ENCODE assay signal across 8 cellular contexts in the genomic region with DNA sequence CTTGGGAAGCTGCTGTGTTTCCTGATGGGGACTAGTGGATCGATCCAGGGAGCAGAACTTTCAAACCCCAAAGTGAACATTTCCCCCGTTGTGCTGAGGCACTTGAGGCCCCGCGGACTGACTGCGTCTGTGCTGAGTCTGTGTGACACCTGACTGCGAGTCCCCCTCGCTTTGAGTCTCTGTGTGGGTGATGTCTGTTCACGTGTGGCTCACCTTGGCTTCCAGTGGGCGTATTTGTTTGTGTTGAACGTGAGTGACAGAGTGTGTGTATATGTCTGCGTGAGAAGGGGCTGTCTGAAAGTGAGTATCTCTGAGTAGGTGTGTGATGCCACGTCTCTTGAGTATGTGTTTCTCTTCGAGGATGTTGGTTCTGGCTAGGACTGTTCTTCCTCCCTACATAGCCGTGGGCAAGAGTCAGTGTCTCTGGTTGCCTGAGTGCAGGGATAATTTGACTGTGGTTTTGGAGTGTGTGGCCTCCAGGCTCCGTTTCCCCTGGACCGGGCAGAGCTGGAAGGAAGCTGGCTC. TPM values are rescaled to one million over a fixed set of nuclear protein-coding genes. Genes with fewer than 3 reads are reported as not detected.
A peak's percentile ranks its signal among the peaks of the same experiment; 100 is the strongest.
DNase-seq lines count a peak whose midpoint lies in the region; ATAC-seq and TF ChIP-seq lines count a peak whose summit lies in the region.

No MANE protein-coding gene starts in this region.

- H3K27me3 ChIP-seq in AG04450 (ENCODE audit: control insufficient read depth, insufficient read depth, low read length) (no peaks in the 10 kb centered on the region), GM23338 (ENCODE audit: insufficient read depth) (0 out of 2 replicates have a peak, but pooled peaks cover 3% of the 10 kb centered on the region), sigmoid colon (no peaks in the 10 kb centered on the region)

- H3K4me3 Mint-ChIP-seq in GM23338 = peak overlapping the region; percentile 86

- peaks cover 35% of the 10 kb centered on the region for H3F3A ChIP-seq in GM23338 (replicated peaks; ENCODE audit: low read depth)

- no peaks in the 10 kb centered on the region for H3K9me3 ChIP-seq in AG04450 (ENCODE audit: control insufficient read depth, insufficient read depth, low read length)
- H3K9me3 ChIP-seq in sigmoid colon = no peaks in the 10 kb centered on the region

- H3K4me3 ChIP-seq in AG04450 (ENCODE audit: low read depth, low read length) = peak overlapping the region; percentile 79
- peak overlapping the region; percentile 95 for H3K4me3 ChIP-seq in GM23338
- peak overlapping the region; percentile 65 for H3K4me3 ChIP-seq in WI38 (ENCODE audit: low read depth, low read length)
- peak overlapping the region; percentile 80 for H3K4me3 ChIP-seq in fibroblast of the aortic adventitia (ENCODE audit: low read depth, low read length)
- peak overlapping the region; percentile 37 to 69 (median 59) for H3K4me3 ChIP-seq in sigmoid colon

- no peak for DNase-seq in AG04450 (ENCODE audit: low read depth, low spot score)
- DNase-seq in GM23338 (ENCODE audit: low spot score) = no peak
- peak; percentile 39 for DNase-seq in fibroblast of the aortic adventitia (ENCODE audit: low read depth)
- no peak for DNase-seq in sigmoid colon
- no peak for DNase-seq in NCI-H345 treated with DMSO at 0.1 percent for 48 hours (lab: John Stamatoyannopoulos, UW; ENCODE audit: unreplicated experiment)

- WGBS in sigmoid colon, 2 donors = 29 to 42% methylated on average over 16 of the region's 16 CpGs

- H3K79me2 ChIP-seq in GM23338 (replicated peaks; ENCODE audit: insufficient read depth) = peaks cover 68% of the 10 kb centered on the region

- peaks cover 27% of the 10 kb centered on the region for H3K27me3 Mint-ChIP-seq in GM23338 (ENCODE audit: insufficient read depth, low read depth, poor library complexity)

- peaks cover 56% of the 10 kb centered on the region for H3K4me1 ChIP-seq in GM23338 (ENCODE audit: insufficient read depth)
- peaks cover 0 to 28% (median 24%) of the 10 kb centered on the region in 4 donors for H3K4me1 ChIP-seq in sigmoid colon

- H3K36me3 ChIP-seq in GM23338 (ENCODE audit: insufficient read depth) = peaks cover 5% of the 10 kb centered on the region; the same call in 1 of the 2 replicates
- no peaks in the 10 kb centered on the region for H3K36me3 ChIP-seq in sigmoid colon

- ATAC-seq in GM23338 (0 out of 3 replicates have a peak, but pooled peaks have one; percentile 0), HG02981 (IDR thresholded peaks at IDR 0.05; ENCODE audit: unreplicated experiment) (no peak), HG02588 (IDR thresholded peaks at IDR 0.05; ENCODE audit: unreplicated experiment) (no peak)

- POLR2A ChIA-PET in AG04450 (lab: Yijun Ruan, JAX) = interaction anchor here (0.6 kb wide), 1 partner anchor 18 kb away, joined by 3 read pairs; no protein-coding TSS in a partner anchor

- H3K4me2 ChIP-seq in GM23338 = peak overlapping the region; percentile 100

- no peak for TF ChIP-seq EP300 in sigmoid colon (IDR thresholded peaks at IDR 0.05)

- CTCF ChIA-PET in AG04450 (lab: Charles Lee) = no interaction called here

- H3K36me3 Mint-ChIP-seq in GM23338 (ENCODE audit: low read depth) = peaks cover 28% of the 10 kb centered on the region

- H3K9me2 ChIP-seq in GM23338 (ENCODE audit: insufficient read depth) = no peaks in the 10 kb centered on the region

- intact Hi-C loops in sigmoid colon (cut with DNase I) = loop anchor here (5.0 kb wide), 1 partner anchor 72 kb away; no protein-coding TSS in a partner anchor

- no peak for TF ChIP-seq CTCF in AG04450 (IDR thresholded peaks at IDR 0.05; ENCODE audit: low read depth, low read length)
- TF ChIP-seq CTCF in GM23338 (conservative IDR thresholded peaks at IDR 0.05; ENCODE audit: low read depth in 2 of 2) = no peak
- TF ChIP-seq CTCF in WI38 (IDR thresholded peaks at IDR 0.05; ENCODE audit: low read depth, low read length) = no peak
- TF ChIP-seq CTCF in fibroblast of the aortic adventitia (IDR thresholded peaks at IDR 0.05; ENCODE audit: insufficient read depth, low read length) = no peak
- TF ChIP-seq CTCF in sigmoid colon (IDR thresholded peaks at IDR 0.05) = no peak

- H3K4me1 Mint-ChIP-seq in GM23338 = peaks cover 53% of the 10 kb centered on the region

- H3K27ac ChIP-seq in AG04450 (ENCODE audit: low read depth, low read length) (peak overlapping the region; percentile 80), GM23338 (ENCODE audit: low read depth) (no peak overlapping the region), sigmoid colon (peak overlapping the region; percentile 68 to 91 (median 82))

- TF ChIP-seq POLR2A in sigmoid colon (IDR thresholded peaks at IDR 0.05) = no peak

- peaks cover 17% of the 10 kb centered on the region for H4K20me1 ChIP-seq in GM23338 (replicated peaks; ENCODE audit: insufficient read depth)

- H3K9me3 Mint-ChIP-seq in GM23338 = no peaks in the 10 kb centered on the region; the same call in 2 of the 3 replicates

- no peak overlapping the region for H3K27ac Mint-ChIP-seq in GM23338

- H2AFZ ChIP-seq in GM23338 = no peak overlapping the region

TF ChIP-seq in GM23338, 12 proteins besides CTCF, POLR2A, EP300 and RAD21:
- TF ChIP-seq ZNF114 (CRISPR knock-in tag; IDR thresholded peaks at IDR 0.05) (no peak), EZH2 (IDR thresholded peaks at IDR 0.05; ENCODE audit: low read depth, unreplicated experiment) (no peak), CREB1 (CRISPR knock-in tag; IDR thresholded peaks at IDR 0.05; ENCODE audit: low read depth) (no peak)
- TF ChIP-seq, protein P1, sequence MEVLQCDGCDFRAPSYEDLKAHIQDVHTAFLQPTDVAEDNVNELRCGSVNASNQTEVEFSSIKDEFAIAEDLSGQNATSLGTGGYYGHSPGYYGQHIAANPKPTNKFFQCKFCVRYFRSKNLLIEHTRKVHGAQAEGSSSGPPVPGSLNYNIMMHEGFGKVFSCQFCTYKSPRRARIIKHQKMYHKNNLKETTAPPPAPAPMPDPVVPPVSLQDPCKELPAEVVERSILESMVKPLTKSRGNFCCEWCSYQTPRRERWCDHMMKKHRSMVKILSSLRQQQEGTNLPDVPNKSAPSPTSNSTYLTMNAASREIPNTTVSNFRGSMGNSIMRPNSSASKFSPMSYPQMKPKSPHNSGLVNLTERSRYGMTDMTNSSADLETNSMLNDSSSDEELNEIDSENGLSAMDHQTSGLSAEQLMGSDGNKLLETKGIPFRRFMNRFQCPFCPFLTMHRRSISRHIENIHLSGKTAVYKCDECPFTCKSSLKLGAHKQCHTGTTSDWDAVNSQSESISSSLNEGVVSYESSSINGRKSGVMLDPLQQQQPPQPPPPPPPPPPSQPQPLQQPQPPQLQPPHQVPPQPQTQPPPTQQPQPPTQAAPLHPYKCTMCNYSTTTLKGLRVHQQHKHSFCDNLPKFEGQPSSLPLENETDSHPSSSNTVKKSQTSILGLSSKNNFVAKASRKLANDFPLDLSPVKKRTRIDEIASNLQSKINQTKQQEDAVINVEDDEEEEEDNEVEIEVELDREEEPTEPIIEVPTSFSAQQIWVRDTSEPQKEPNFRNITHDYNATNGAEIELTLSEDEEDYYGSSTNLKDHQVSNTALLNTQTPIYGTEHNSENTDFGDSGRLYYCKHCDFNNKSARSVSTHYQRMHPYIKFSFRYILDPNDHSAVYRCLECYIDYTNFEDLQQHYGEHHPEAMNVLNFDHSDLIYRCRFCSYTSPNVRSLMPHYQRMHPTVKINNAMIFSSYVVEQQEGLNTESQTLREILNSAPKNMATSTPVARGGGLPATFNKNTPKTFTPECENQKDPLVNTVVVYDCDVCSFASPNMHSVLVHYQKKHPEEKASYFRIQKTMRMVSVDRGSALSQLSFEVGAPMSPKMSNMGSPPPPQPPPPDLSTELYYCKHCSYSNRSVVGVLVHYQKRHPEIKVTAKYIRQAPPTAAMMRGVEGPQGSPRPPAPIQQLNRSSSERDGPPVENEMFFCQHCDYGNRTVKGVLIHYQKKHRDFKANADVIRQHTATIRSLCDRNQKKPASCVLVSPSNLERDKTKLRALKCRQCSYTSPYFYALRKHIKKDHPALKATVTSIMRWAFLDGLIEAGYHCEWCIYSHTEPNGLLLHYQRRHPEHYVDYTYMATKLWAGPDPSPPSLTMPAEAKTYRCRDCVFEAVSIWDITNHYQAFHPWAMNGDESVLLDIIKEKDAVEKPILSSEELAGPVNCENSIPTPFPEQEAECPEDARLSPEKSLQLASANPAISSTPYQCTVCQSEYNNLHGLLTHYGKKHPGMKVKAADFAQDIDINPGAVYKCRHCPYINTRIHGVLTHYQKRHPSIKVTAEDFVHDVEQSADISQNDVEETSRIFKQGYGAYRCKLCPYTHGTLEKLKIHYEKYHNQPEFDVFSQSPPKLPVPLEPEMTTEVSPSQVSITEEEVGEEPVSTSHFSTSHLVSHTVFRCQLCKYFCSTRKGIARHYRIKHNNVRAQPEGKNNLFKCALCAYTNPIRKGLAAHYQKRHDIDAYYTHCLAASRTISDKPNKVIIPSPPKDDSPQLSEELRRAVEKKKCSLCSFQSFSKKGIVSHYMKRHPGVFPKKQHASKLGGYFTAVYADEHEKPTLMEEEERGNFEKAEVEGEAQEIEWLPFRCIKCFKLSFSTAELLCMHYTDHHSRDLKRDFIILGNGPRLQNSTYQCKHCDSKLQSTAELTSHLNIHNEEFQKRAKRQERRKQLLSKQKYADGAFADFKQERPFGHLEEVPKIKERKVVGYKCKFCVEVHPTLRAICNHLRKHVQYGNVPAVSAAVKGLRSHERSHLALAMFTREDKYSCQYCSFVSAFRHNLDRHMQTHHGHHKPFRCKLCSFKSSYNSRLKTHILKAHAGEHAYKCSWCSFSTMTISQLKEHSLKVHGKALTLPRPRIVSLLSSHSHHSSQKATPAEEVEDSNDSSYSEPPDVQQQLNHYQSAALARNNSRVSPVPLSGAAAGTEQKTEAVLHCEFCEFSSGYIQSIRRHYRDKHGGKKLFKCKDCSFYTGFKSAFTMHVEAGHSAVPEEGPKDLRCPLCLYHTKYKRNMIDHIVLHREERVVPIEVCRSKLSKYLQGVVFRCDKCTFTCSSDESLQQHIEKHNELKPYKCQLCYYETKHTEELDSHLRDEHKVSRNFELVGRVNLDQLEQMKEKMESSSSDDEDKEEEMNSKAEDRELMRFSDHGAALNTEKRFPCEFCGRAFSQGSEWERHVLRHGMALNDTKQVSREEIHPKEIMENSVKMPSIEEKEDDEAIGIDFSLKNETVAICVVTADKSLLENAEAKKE (CRISPR knock-in tag; IDR thresholded peaks at IDR 0.05) = no peak

RNA-seq across cellular contexts. Expression of gene TEAD4, which starts 1.3 kb away (rescaled TPM):
- polyA plus RNA-seq in AG04450 (2011; rRNA removed) = 10.3 and 14.1 TPM in 2 replicates
- 12.6 and 15.8 TPM in 2 replicates for polyA minus RNA-seq in AG04450 (2011; rRNA and poly(A)+ RNA removed)
- total RNA-seq in GM23338 (2014; rRNA removed; shearing (Covaris generic)) = 137 and 145 TPM in 2 replicates
- 56.0 and 68.1 TPM in 2 replicates for polyA plus RNA-seq in GM23338 (2016; fragmentation: Nextera tagmentation; extraction: Ambion mirVana)
- total RNA-seq in fibroblast of the aortic adventitia (ENCODE audit: low replicate concordance) = 14.6 and 18.9 TPM in 2 replicates
- total RNA-seq in sigmoid colon = 10 to 100 TPM in 1 of 4 donors, 1 to 10 TPM in 3; 2.9 to 31.2 (median 4.4) TPM
- polyA plus RNA-seq in sigmoid colon = 10 to 100 TPM in 1 of 3 donors, 1 to 10 TPM in 2; 1.6 to 16.3 (median 3.6) TPM
